9 cellular contexts compared by ENCODE assay signal in the genomic region with DNA sequence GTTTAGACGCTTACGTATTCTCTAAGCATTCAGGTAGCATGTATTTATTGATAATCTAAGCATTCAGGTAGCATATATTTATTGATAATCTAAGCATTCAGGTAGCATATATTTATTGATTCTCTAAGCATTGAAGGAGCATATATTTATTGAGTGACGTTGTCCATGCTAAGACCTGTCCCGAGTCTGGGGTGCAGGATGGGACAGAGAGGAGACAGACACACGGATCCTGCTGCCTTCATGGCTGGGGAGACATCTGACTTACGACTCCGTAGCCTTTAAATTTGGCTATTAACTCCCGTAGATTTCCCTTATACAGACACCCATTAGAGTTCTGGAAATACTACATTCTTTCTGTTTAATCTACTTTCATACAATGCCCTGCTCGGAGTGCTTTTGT. TPM values are rescaled to one million over a fixed set of nuclear protein-coding genes. Genes with fewer than 3 reads are reported as not detected.
DNase-seq lines count a peak whose midpoint lies in the region; ATAC-seq and TF ChIP-seq lines count a peak whose summit lies in the region.
"Had no signal": no experiment of that assay in that cellular context is flagged by ENCODE, and none has a peak within 500 bp of the region (broad histone marks: within the 10 kb centered on the region; RNA-seq: fewer than 3 reads in every experiment).

No MANE protein-coding gene starts in this region.

- peaks cover 5% of the 10 kb centered on the region for H3K9me3 Mint-ChIP-seq in natural killer cell treated with Interleukin-12 subunit alpha and Interleukin-12 subunit beta and Interleukin-15 and Interleukin-18, amount 100 ng/mL, for 72 hours

- H3K27ac Mint-ChIP-seq in natural killer cell treated with Interleukin-12 subunit alpha and Interleukin-12 subunit beta and Interleukin-15 and Interleukin-18, amount 100 ng/mL, for 72 hours: peak overlapping the region; percentile 49 to 71

- WGBS in aorta, 2 donors: 25 to 36% methylated on average over 9 of the region's 9 CpGs

- peaks cover 37% of the 10 kb centered on the region for H3K79me2 ChIP-seq in Karpas-422 (ENCODE audit: low read length)

- H3K9me3 ChIP-seq in BE2C (peaks cover 3% of the 10 kb centered on the region; the same call in 1 of the 2 replicates), Karpas-422 (ENCODE audit: low read length) (no peaks in the 10 kb centered on the region; the same call in none of the 2 replicates), aorta (ENCODE audit: control insufficient read depth, low read length) (peaks cover 2% of the 10 kb centered on the region)
- H3K9me3 ChIP-seq: pancreas had no signal

- peak overlapping the region; percentile 91 for H3K9ac ChIP-seq in Karpas-422 (ENCODE audit: low read length)

- H3K27me3 Mint-ChIP-seq in natural killer cell treated with Interleukin-12 subunit alpha and Interleukin-12 subunit beta and Interleukin-15 and Interleukin-18, amount 100 ng/mL, for 72 hours: peaks cover 0 to 4% of the 10 kb centered on the region in 2 donors

- H3K4me2 ChIP-seq in Karpas-422 (ENCODE audit: low read depth, low read length, poor library complexity, severe bottlenecking): peak overlapping the region; percentile 91

- no peaks in the 10 kb centered on the region for H3K4me1 ChIP-seq in BE2C
- peaks cover 16% of the 10 kb centered on the region for H3K4me1 ChIP-seq in Karpas-422 (ENCODE audit: low read length)
- H3K4me1 ChIP-seq in aorta (ENCODE audit: control insufficient read depth in 1 of 2, insufficient read depth in 2 of 2, low read length in 2 of 2): no peaks in the 10 kb centered on the region

- TF ChIP-seq CTCF in BE2C (IDR thresholded peaks at IDR 0.05; ENCODE audit: low read depth, low read length): no peak

- H3K4me3 ChIP-seq in BE2C (ENCODE audit: low read depth, low read length): peak overlapping the region; percentile 87
- H3K4me3 ChIP-seq in Karpas-422 (ENCODE audit: low read length): peak overlapping the region; percentile 94
- H3K4me3 ChIP-seq in aorta (ENCODE audit: low read length in 2 of 2): peak overlapping the region in 1 of 2 donors; percentile 65

- H3K27ac ChIP-seq in Karpas-422 (ENCODE audit: low read length) (peak overlapping the region; percentile 61; the same call in 1 of the 2 replicates), aorta (ENCODE audit: low read depth in 1 of 2, low read length in 2 of 2) (no peak overlapping the region)

- no peaks in the 10 kb centered on the region for H3K27me3 ChIP-seq in BE2C
- no peaks in the 10 kb centered on the region for H3K27me3 ChIP-seq in Karpas-422 (ENCODE audit: low read length)
- no peaks in the 10 kb centered on the region for H3K27me3 ChIP-seq in aorta (ENCODE audit: control insufficient read depth in 1 of 2, insufficient read depth in 2 of 2, low read length in 1 of 2)
- H3K27me3 ChIP-seq: pancreas had no signal

- peak overlapping the region; percentile 93 for H2AFZ ChIP-seq in Karpas-422 (ENCODE audit: low read length)

- no peak for ATAC-seq in natural killer cell treated with Interleukin-12 subunit alpha and Interleukin-12 subunit beta and Interleukin-15 and Interleukin-18, amount 100 ng/mL, for 72 hours
- ATAC-seq in activated CD4-positive, CD25-positive, alpha-beta regulatory T cell treated with anti-CD3 and anti-CD28 coated beads, Interleukin-2, amount 50 U/mL, for 24 hours: no peak
- no peak for ATAC-seq in aorta (ENCODE audit: low FRiP score)

- H3K36me3 ChIP-seq in BE2C: peaks cover 19% of the 10 kb centered on the region
- peaks cover 28% of the 10 kb centered on the region for H3K36me3 ChIP-seq in Karpas-422 (ENCODE audit: insufficient read depth, low read length)
- peaks cover 0 to 4% of the 10 kb centered on the region in 2 donors for H3K36me3 ChIP-seq in aorta (ENCODE audit: control insufficient read depth in 1 of 2, insufficient read depth in 2 of 2, low read length in 1 of 2)

- DNase-seq in BE2C: no peak
- DNase-seq in Karpas-422: peak; percentile 34
- peak; percentile 7 for DNase-seq in cerebellar cortex (ENCODE audit: low spot score)
- DNase-seq in natural killer cell treated with Interleukin-12 subunit alpha and Interleukin-12 subunit beta and Interleukin-15 and Interleukin-18, amount 100 ng/mL, for 72 hours (ENCODE audit: low spot score): no peak
- no peak for DNase-seq in aorta
- no peak for DNase-seq in DMS53 treated with DMSO at 0.1 percent for 48 hours (lab: John Stamatoyannopoulos, UW; ENCODE audit: unreplicated experiment)
- no peak for DNase-seq in NCI-H1694 (lab: John Stamatoyannopoulos, UW)

- no peaks in the 10 kb centered on the region for H4K20me1 ChIP-seq in Karpas-422 (ENCODE audit: insufficient read depth, low read depth, low read length)

- H3K4me3 Mint-ChIP-seq in natural killer cell treated with Interleukin-12 subunit alpha and Interleukin-12 subunit beta and Interleukin-15 and Interleukin-18, amount 100 ng/mL, for 72 hours: peak overlapping the region; percentile 86

- H3K4me1 Mint-ChIP-seq in natural killer cell treated with Interleukin-12 subunit alpha and Interleukin-12 subunit beta and Interleukin-15 and Interleukin-18, amount 100 ng/mL, for 72 hours (ENCODE audit: low read depth in 2 of 2): peaks cover 8 to 10% of the 10 kb centered on the region in 2 donors

- intact Hi-C loops in aorta (cut with DNase I): no loop called here

- no peaks in the 10 kb centered on the region for H3K9me2 ChIP-seq in Karpas-422 (replicated peaks; ENCODE audit: insufficient read depth, low read length)

- peaks cover 35% of the 10 kb centered on the region for H3K36me3 Mint-ChIP-seq in natural killer cell treated with Interleukin-12 subunit alpha and Interleukin-12 subunit beta and Interleukin-15 and Interleukin-18, amount 100 ng/mL, for 72 hours

RNA-seq across cellular contexts. Expression of a gene that starts 1.0 kb away (rescaled TPM):
- 31.8 TPM for polyA plus RNA-seq in BE2C (2012; ENCODE audit: insufficient read depth, insufficient read length, low read depth)
- total RNA-seq in Karpas-422 (2014; rRNA removed; shearing (Covaris generic); ENCODE audit: low replicate concordance): 35.1 and 42.3 TPM in 2 replicates
- total RNA-seq in natural killer cell treated with Interleukin-12 subunit alpha and Interleukin-12 subunit beta and Interleukin-15 and Interleukin-18, amount 100 ng/mL, for 72 hours: 10 to 100 TPM; 12.3 to 18.2 TPM
- total RNA-seq in aorta: 10 to 100 TPM; 19.4 to 24.8 TPM
- polyA plus RNA-seq in aorta: 10 to 100 TPM; 16.6 to 17.3 TPM

Comparison
In these comparisons a context has a peak if more than half of its experiments do, and no peak if none do; other contexts are left out.
1. DNase-seq: peak in Karpas-422 (single experiment) and cerebellar cortex (single experiment); none in BE2C (single experiment), natural killer cell treated with Interleukin-12 subunit alpha and Interleukin-12 subunit beta and Interleukin-15 and Interleukin-18, amount 100 ng/mL, for 72 hours (single experiment), aorta (0 of 2), DMS53 treated with DMSO at 0.1 percent for 48 hours (single experiment) and NCI-H1694 (single experiment).